ENCODE assay signal across 29 cellular contexts in genomic region chr6:38679668-38680067, GRCh38. TPM values are rescaled to one million over a fixed set of nuclear protein-coding genes. Genes with fewer than 3 reads are reported as not detected.
"Had no signal": no experiment of that assay in that cellular context is flagged by ENCODE, and none has a peak within 500 bp of the region (broad histone marks: within the 10 kb centered on the region; RNA-seq: fewer than 3 reads in every experiment).

No MANE protein-coding gene starts in this region.

- H3K4me3 ChIP-seq: stomach, testis, thoracic aorta, thyroid gland, tibial artery, tibial nerve, transverse colon, upper lobe of left lung, upper lobe of right lung, uterus, vagina had no signal

- H3K27ac ChIP-seq: stomach, testis, thoracic aorta, thyroid gland, tibial artery, tibial nerve, transverse colon, upper lobe of left lung, upper lobe of right lung, uterus, vagina had no signal

- H3K27me3 Mint-ChIP-seq: stimulated activated memory B cell treated with anti-CD40 and anti-IgM and Interleukin-4, amounts not matched to agents 10 μg/mL and 1 μg/mL and 100 μg/mL, for 72 hours; stimulated activated naive B cell treated with anti-CD40 and anti-IgM and Interleukin-4, amounts not matched to agents 10 μg/mL and 1 μg/mL and 100 μg/mL, for 72 hours; stimulated activated naive CD8-positive, alpha-beta T cell treated with anti-CD3 and anti-CD28 coated beads, Interleukin-15, amount 100 ng/mL, for 72 hours; stimulated activated naive CD8-positive, alpha-beta T cell treated with anti-CD3 and anti-CD28 coated beads, Interleukin-15, Interleukin-2, amounts not matched to agents 100 ng/mL and 50 ng/mL, for 24 hours; type B pancreatic cell had no signal

- H3K9me3 ChIP-seq: stomach, testis, thoracic aorta, thyroid gland, tibial artery, tibial nerve, transverse colon, upper lobe of left lung, upper lobe of right lung, uterus, vagina had no signal

- H3K9me3 Mint-ChIP-seq: stimulated activated effector memory CD8-positive, alpha-beta T cell treated with anti-CD3 and anti-CD28 coated beads, Interleukin-12 subunit alpha, Interleukin-12 subunit beta, amount 100 ng/mL, for 72 hours; stimulated activated memory B cell treated with anti-CD40 and anti-IgM and Interleukin-4, amounts not matched to agents 10 μg/mL and 1 μg/mL and 100 μg/mL, for 72 hours; stimulated activated naive B cell treated with anti-CD40 and anti-IgM and Interleukin-4, amounts not matched to agents 10 μg/mL and 1 μg/mL and 100 μg/mL, for 72 hours; stimulated activated naive CD8-positive, alpha-beta T cell treated with anti-CD3 and anti-CD28 coated beads, Interleukin-15, Interleukin-2, amounts not matched to agents 100 ng/mL and 50 ng/mL, for 24 hours; type B pancreatic cell had no signal

- H3K27ac Mint-ChIP-seq: stimulated activated effector memory CD8-positive, alpha-beta T cell treated with anti-CD3 and anti-CD28 coated beads, Interleukin-12 subunit alpha, Interleukin-12 subunit beta, amount 100 ng/mL, for 72 hours; stimulated activated memory B cell treated with anti-CD40 and anti-IgM and Interleukin-4, amounts not matched to agents 10 μg/mL and 1 μg/mL and 100 μg/mL, for 72 hours; stimulated activated naive B cell treated with anti-CD40 and anti-IgM and Interleukin-4, amounts not matched to agents 10 μg/mL and 1 μg/mL and 100 μg/mL, for 72 hours; stimulated activated naive CD8-positive, alpha-beta T cell treated with anti-CD3 and anti-CD28 coated beads, Interleukin-15, Interleukin-2, amounts not matched to agents 100 ng/mL and 50 ng/mL, for 24 hours; type B pancreatic cell had no signal

- H3K27me3 ChIP-seq: stomach, testis, thyroid gland, tibial artery, tibial nerve, transverse colon, upper lobe of left lung, upper lobe of right lung, uterus, vagina had no signal

- H3K36me3 ChIP-seq: uterus had no signal

- H3K4me1 ChIP-seq: stomach, tibial artery, transverse colon, uterus, vagina had no signal

- H3K4me3 Mint-ChIP-seq: stimulated activated effector memory CD8-positive, alpha-beta T cell treated with anti-CD3 and anti-CD28 coated beads, Interleukin-12 subunit alpha, Interleukin-12 subunit beta, amount 100 ng/mL, for 72 hours; stimulated activated memory B cell treated with anti-CD40 and anti-IgM and Interleukin-4, amounts not matched to agents 10 μg/mL and 1 μg/mL and 100 μg/mL, for 72 hours; stimulated activated naive B cell treated with anti-CD40 and anti-IgM and Interleukin-4, amounts not matched to agents 10 μg/mL and 1 μg/mL and 100 μg/mL, for 72 hours; stimulated activated naive CD8-positive, alpha-beta T cell treated with anti-CD3 and anti-CD28 coated beads, Interleukin-15, amount 100 ng/mL, for 72 hours; stimulated activated naive CD8-positive, alpha-beta T cell treated with anti-CD3 and anti-CD28 coated beads, Interleukin-15, Interleukin-2, amounts not matched to agents 100 ng/mL and 50 ng/mL, for 24 hours; type B pancreatic cell had no signal

- DNase-seq: stimulated activated CD4-positive, alpha-beta T cell treated with anti-CD3 and anti-CD28 coated beads, Interleukin-2, amount 100 ng/mL, for 48 hours; stimulated activated CD4-positive, alpha-beta T cell treated with anti-CD3 and anti-CD28 coated beads, Interleukin-4, amount 100 ng/mL, for 1 hour; stimulated activated CD4-positive, alpha-beta T cell treated with anti-CD3 and anti-CD28 coated beads, Interleukin-4, amount 100 ng/mL, for 24 hours; stimulated activated CD4-positive, alpha-beta T cell treated with anti-CD3 and anti-CD28 coated beads, Interleukin-4, amount 100 ng/mL, for 4 hours; stimulated activated CD8-positive, alpha-beta memory T cell treated with anti-CD3 and anti-CD28 coated beads, Interleukin-4, amount 100 ng/mL, for 48 hours; stimulated activated naive B cell treated with anti-CD40 and anti-IgM and Interleukin-4, amounts not matched to agents 10 μg/mL and 1 μg/mL and 100 μg/mL, for 72 hours; stimulated activated naive CD4-positive, alpha-beta T cell; stimulated activated naive CD4-positive, alpha-beta T cell treated with Interleukin-2 at 50 U/mL for 16 hours; stimulated activated naive CD8-positive, alpha-beta T cell treated with anti-CD3 and anti-CD28 coated beads, Interleukin-15, amount 100 ng/mL, for 72 hours; stimulated activated naive CD8-positive, alpha-beta T cell treated with anti-CD3 and anti-CD28 coated beads, Interleukin-15, Interleukin-2, amounts not matched to agents 100 U/mL and 50 U/mL, for 24 hours; stomach; substantia nigra; testis; thyroid gland; tibial artery; transverse colon; trophoblast cell; upper lobe of left lung; upper lobe of right lung; uterus had no signal

- ATAC-seq: stimulated activated effector memory CD8-positive, alpha-beta T cell treated with anti-CD3 and anti-CD28 coated beads, Interleukin-12 subunit alpha, Interleukin-12 subunit beta, amount 100 ng/mL, for 72 hours; stimulated activated memory B cell treated with anti-CD40 and anti-IgM and Interleukin-4, amounts not matched to agents 10 μg/mL and 1 μg/mL and 100 μg/mL, for 72 hours; stimulated activated naive B cell treated with anti-CD40 and anti-IgM and Interleukin-4, amounts not matched to agents 10 μg/mL and 1 μg/mL and 100 μg/mL, for 72 hours; stimulated activated naive CD8-positive, alpha-beta T cell treated with anti-CD3 and anti-CD28 coated beads, Interleukin-15, amount 100 ng/mL, for 72 hours; stimulated activated naive CD8-positive, alpha-beta T cell treated with anti-CD3 and anti-CD28 coated beads, Interleukin-15, Interleukin-2, amounts not matched to agents 100 U/mL and 50 U/mL, for 24 hours; upper lobe of right lung had no signal

- FAIRE-seq: urothelium cell line had no signal

RNA-seq across cellular contexts. Expression of gene DNAH8, which starts 35.4 kb away (rescaled TPM):
- total RNA-seq: subcutaneous adipose tissue, vagina had no signal
